22 cellular contexts compared by ENCODE assay signal in the genomic region with DNA sequence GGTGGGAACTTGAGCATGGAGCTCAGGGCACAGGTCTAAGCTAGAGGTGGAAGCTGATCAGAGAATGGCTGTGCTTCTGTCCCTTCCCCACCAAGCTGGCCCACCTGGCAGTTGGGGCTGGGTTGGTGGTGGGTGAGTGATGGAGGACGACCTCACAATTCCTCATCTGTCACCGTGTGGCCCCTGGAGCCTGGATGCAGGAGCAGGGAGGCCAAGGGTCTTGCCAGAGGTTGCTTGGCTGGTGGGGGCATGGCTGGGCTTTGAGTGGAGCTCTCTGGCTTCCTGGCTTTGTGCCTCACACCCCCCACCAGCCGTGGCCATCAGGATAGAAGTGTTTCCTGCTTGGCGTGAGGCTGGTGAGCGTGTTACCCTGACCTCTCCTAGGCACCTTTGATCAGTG.
"Had no signal": no experiment of that assay in that cellular context is flagged by ENCODE, and none has a peak within 500 bp of the region (broad histone marks: within the 10 kb centered on the region; RNA-seq: fewer than 3 reads in every experiment).

No MANE protein-coding gene starts in this region.

- DNase-seq: activated CD4-positive, alpha-beta T cell treated with anti-CD3 and anti-CD28 coated beads for 4 hours; activated CD4-positive, alpha-beta T cell treated with anti-CD3 and anti-CD28 coated beads, Interleukin-2, amount 50 U/mL, for 4 hours; activated naive CD4-positive, alpha-beta T cell; activated T-cell treated with anti-CD3 and anti-CD28 coated beads for 4 hours; activated T-cell treated with anti-CD3 and anti-CD28 coated beads, Interleukin-2, amount 50 U/mL, for 72 hours; anterior cingulate cortex; colonic mucosa; effector CD8-positive, alpha-beta T cell; nephron progenitor cell; pancreas; psoas muscle; stimulated activated CD4-positive, alpha-beta T cell treated with anti-CD3 and anti-CD28 coated beads, Interleukin-2, amount 100 ng/mL, for 48 hours; substantia nigra; T-helper 1 cell; uterus had no signal

- H3K27ac Mint-ChIP-seq: activated naive CD8-positive, alpha-beta T cell; activated T-cell treated with anti-CD3 and anti-CD28 coated beads, Interleukin-2, amount 50 U/mL, for 72 hours; nephron progenitor cell; stimulated activated naive CD8-positive, alpha-beta T cell treated with anti-CD3 and anti-CD28 coated beads, Interleukin-15, Interleukin-2, amounts not matched to agents 100 ng/mL and 50 ng/mL, for 24 hours; T-helper 2 cell treated with Interferon-gamma antibody and Interleukin-4, amounts not matched to agents 5 μg/mL and 100 μg/mL, for 36 hours; type B pancreatic cell had no signal

- H3K9me3 Mint-ChIP-seq: activated T-cell treated with anti-CD3 and anti-CD28 coated beads, Interleukin-2, amount 50 U/mL, for 72 hours; nephron progenitor cell; stimulated activated naive CD8-positive, alpha-beta T cell treated with anti-CD3 and anti-CD28 coated beads, Interleukin-15, Interleukin-2, amounts not matched to agents 100 ng/mL and 50 ng/mL, for 24 hours; T-helper 2 cell treated with Interferon-gamma antibody and Interleukin-4, amounts not matched to agents 5 μg/mL and 100 μg/mL, for 36 hours; type B pancreatic cell had no signal

- H3K27me3 Mint-ChIP-seq: activated naive CD8-positive, alpha-beta T cell; stimulated activated naive CD8-positive, alpha-beta T cell treated with anti-CD3 and anti-CD28 coated beads, Interleukin-15, Interleukin-2, amounts not matched to agents 100 ng/mL and 50 ng/mL, for 24 hours; type B pancreatic cell had no signal

- ATAC-seq: activated T-cell treated with anti-CD3 and anti-CD28 coated beads, Interleukin-2, amount 50 U/mL, for 72 hours; body of pancreas; left ventricle myocardium superior; mucosa of descending colon; pancreas; psoas muscle had no signal

- H3K27ac ChIP-seq: body of pancreas, colonic mucosa, pancreas, psoas muscle, uterus had no signal

- H3K36me3 Mint-ChIP-seq: activated naive CD8-positive, alpha-beta T cell; type B pancreatic cell had no signal

- H3K4me3 Mint-ChIP-seq: activated naive CD8-positive, alpha-beta T cell; activated T-cell treated with anti-CD3 and anti-CD28 coated beads, Interleukin-2, amount 50 U/mL, for 72 hours; nephron progenitor cell; stimulated activated naive CD8-positive, alpha-beta T cell treated with anti-CD3 and anti-CD28 coated beads, Interleukin-15, Interleukin-2, amounts not matched to agents 100 ng/mL and 50 ng/mL, for 24 hours; T-helper 2 cell treated with Interferon-gamma antibody and Interleukin-4, amounts not matched to agents 5 μg/mL and 100 μg/mL, for 36 hours; type B pancreatic cell had no signal

- H3K27me3 ChIP-seq: body of pancreas, colonic mucosa, pancreas, uterus had no signal

- H3K4me1 ChIP-seq: body of pancreas, colonic mucosa, pancreas, psoas muscle, uterus had no signal

- H3K9me3 ChIP-seq: body of pancreas, colonic mucosa, mucosa of descending colon, pancreas, psoas muscle, uterus had no signal

- H3K36me3 ChIP-seq: colonic mucosa, pancreas, uterus had no signal

- H3K4me3 ChIP-seq: body of pancreas, colonic mucosa, mucosa of descending colon, pancreas, psoas muscle, uterus had no signal
